14 cellular contexts compared by ENCODE assay signal in the genomic region with DNA sequence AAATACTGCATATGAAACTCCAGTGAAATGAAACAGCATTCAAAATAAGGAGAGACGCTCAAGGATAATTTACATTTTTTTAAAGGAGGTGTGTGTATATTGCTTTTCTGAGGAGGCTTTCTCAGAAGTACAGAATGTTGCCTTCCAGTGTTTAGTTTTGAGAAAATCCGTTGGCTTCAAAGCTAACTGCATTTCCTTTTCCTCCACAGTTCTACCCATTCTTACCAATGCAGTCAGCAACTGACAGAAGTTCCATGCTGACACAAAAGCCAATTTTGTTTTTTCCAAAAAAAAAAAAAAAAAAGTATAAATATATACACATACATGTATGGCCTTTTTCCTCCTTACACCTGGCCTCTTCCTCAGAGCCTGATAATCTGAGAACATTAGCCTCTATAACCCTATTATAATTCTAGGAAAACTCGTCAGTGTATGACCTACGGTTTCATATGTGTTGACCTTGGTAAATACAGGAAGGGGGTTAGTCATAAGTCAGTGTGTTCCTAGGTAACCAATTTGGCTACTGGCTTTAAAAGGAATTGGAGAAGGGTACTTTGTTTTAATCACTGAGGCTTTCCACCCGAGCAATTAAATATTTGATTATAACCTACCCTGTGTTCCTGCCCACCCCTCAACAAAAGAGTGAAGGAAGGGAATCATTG. TPM values are rescaled to one million over a fixed set of nuclear protein-coding genes. Genes with fewer than 3 reads are reported as not detected.
DNase-seq lines count a peak whose midpoint lies in the region; ATAC-seq, FAIRE-seq and TF ChIP-seq lines count a peak whose summit lies in the region.
"Had no signal": no experiment of that assay in that cellular context is flagged by ENCODE, and none has a peak within 500 bp of the region (broad histone marks: within the 10 kb centered on the region; RNA-seq: fewer than 3 reads in every experiment).

No MANE protein-coding gene starts in this region.

- peaks cover 0 to 8% of the 10 kb centered on the region in 2 donors for H3K4me1 ChIP-seq in naive thymus-derived CD4-positive, alpha-beta T cell (ENCODE audit: control insufficient read depth in 2 of 2, insufficient read depth in 2 of 2, low read length in 2 of 2)

- peaks cover 44% of the 10 kb centered on the region for H3K4me1 Mint-ChIP-seq in T-helper 1 cell treated with Interleukin-12 subunit alpha and Interleukin-12 subunit beta and Interleukin-4 antibody, amounts not matched to agents 30 μg/mL and 1 μg/mL, for 36 hours (ENCODE audit: low read depth)
- peaks cover 4 to 58% (median 15%) of the 10 kb centered on the region in 7 donors for H3K4me1 Mint-ChIP-seq in naive thymus-derived CD4-positive, alpha-beta T cell
- peaks cover 5 to 20% (median 14%) of the 10 kb centered on the region in 4 donors for H3K4me1 Mint-ChIP-seq in naive thymus-derived CD8-positive, alpha-beta T cell

- FAIRE-seq in D721Med (lab: Jason Lieb, UNC): no peak

- H3K27ac Mint-ChIP-seq in T-helper 1 cell treated with Interleukin-12 subunit alpha and Interleukin-12 subunit beta and Interleukin-4 antibody, amounts not matched to agents 30 μg/mL and 1 μg/mL, for 36 hours: peak overlapping the region; percentile 91
- H3K27ac Mint-ChIP-seq in naive thymus-derived CD4-positive, alpha-beta T cell: peak overlapping the region in 1 of 9 donors; percentile 93
- no peak overlapping the region for H3K27ac Mint-ChIP-seq in naive thymus-derived CD8-positive, alpha-beta T cell
- H3K27ac Mint-ChIP-seq: brain; CD4-positive, alpha-beta T cell; HFFc6 had no signal

- H3K9me3 ChIP-seq in naive thymus-derived CD4-positive, alpha-beta T cell (ENCODE audit: control insufficient read depth in 2 of 3, low read length in 3 of 3): no peaks in the 10 kb centered on the region
- H3K9me3 ChIP-seq: esophagus muscularis mucosa, MG63 had no signal

- peak; percentile 57 for DNase-seq in ELR (ENCODE audit: low read depth)
- peak; percentile 32 for DNase-seq in NCI-H1092 treated with DMSO at 0.1 percent for 48 hours (lab: John Stamatoyannopoulos, UW)
- DNase-seq in kidney tubule cell (ENCODE audit: low spot score): peak; percentile 31
- no peak for DNase-seq in naive thymus-derived CD4-positive, alpha-beta T cell
- DNase-seq in D721Med (ENCODE audit: insufficient read length, low spot score): no peak
- DNase-seq in naive thymus-derived CD8-positive, alpha-beta T cell: no peak
- DNase-seq: CD4-positive, alpha-beta T cell; HFFc6; MG63; NK-92 treated with Interleukin-12 subunit alpha and Interleukin-12 subunit beta, amount 100 ng/mL, for 24 hours had no signal

- H3K9me3 Mint-ChIP-seq in T-helper 1 cell treated with Interleukin-12 subunit alpha and Interleukin-12 subunit beta and Interleukin-4 antibody, amounts not matched to agents 30 μg/mL and 1 μg/mL, for 36 hours: no peaks in the 10 kb centered on the region
- no peaks in the 10 kb centered on the region for H3K9me3 Mint-ChIP-seq in naive thymus-derived CD4-positive, alpha-beta T cell
- H3K9me3 Mint-ChIP-seq in naive thymus-derived CD8-positive, alpha-beta T cell: peaks cover 0 to 1% (median 0%) of the 10 kb centered on the region in 9 donors
- H3K9me3 Mint-ChIP-seq: brain; CD4-positive, alpha-beta T cell; HFFc6 had no signal

- ATAC-seq in naive thymus-derived CD4-positive, alpha-beta T cell: no peak
- no peak for ATAC-seq in GM21723 (IDR thresholded peaks at IDR 0.05; ENCODE audit: unreplicated experiment)
- no peak for ATAC-seq in naive thymus-derived CD8-positive, alpha-beta T cell

- H3K27me3 Mint-ChIP-seq in T-helper 1 cell treated with Interleukin-12 subunit alpha and Interleukin-12 subunit beta and Interleukin-4 antibody, amounts not matched to agents 30 μg/mL and 1 μg/mL, for 36 hours (ENCODE audit: low read depth): no peaks in the 10 kb centered on the region
- peaks cover 0 to 7% (median 0%) of the 10 kb centered on the region in 5 donors for H3K27me3 Mint-ChIP-seq in naive thymus-derived CD4-positive, alpha-beta T cell
- peaks cover 12 to 56% (median 16%) of the 10 kb centered on the region in 5 donors for H3K27me3 Mint-ChIP-seq in naive thymus-derived CD8-positive, alpha-beta T cell
- H3K27me3 Mint-ChIP-seq: brain; CD4-positive, alpha-beta T cell had no signal

- H3K4me3 ChIP-seq in naive thymus-derived CD4-positive, alpha-beta T cell (ENCODE audit: low read length): no peak overlapping the region
- H3K4me3 ChIP-seq: esophagus muscularis mucosa, MG63 had no signal

- H3K36me3 Mint-ChIP-seq in T-helper 1 cell treated with Interleukin-12 subunit alpha and Interleukin-12 subunit beta and Interleukin-4 antibody, amounts not matched to agents 30 μg/mL and 1 μg/mL, for 36 hours (ENCODE audit: low read depth): peaks cover 21% of the 10 kb centered on the region
- peaks cover 0 to 15% (median 7%) of the 10 kb centered on the region in 5 donors for H3K36me3 Mint-ChIP-seq in naive thymus-derived CD4-positive, alpha-beta T cell
- peaks cover 4 to 18% (median 7%) of the 10 kb centered on the region in 3 donors for H3K36me3 Mint-ChIP-seq in naive thymus-derived CD8-positive, alpha-beta T cell

- TF ChIP-seq CTCF in D721Med (IDR thresholded peaks at IDR 0.05; ENCODE audit: insufficient read depth, missing control alignments): no peak

- no peaks in the 10 kb centered on the region for H3K27me3 ChIP-seq in naive thymus-derived CD4-positive, alpha-beta T cell (ENCODE audit: control insufficient read depth in 2 of 2, insufficient read depth in 2 of 2, low read length in 2 of 2)
- H3K27me3 ChIP-seq: esophagus muscularis mucosa, MG63 had no signal

- POLR2A ChIA-PET in naive thymus-derived CD4-positive, alpha-beta T cell (lab: Charles Lee): no interaction called here
- POLR2A ChIA-PET in naive thymus-derived CD8-positive, alpha-beta T cell (lab: Charles Lee): interaction anchor here (0.7 kb wide), 1 partner anchor 25 kb away, joined by 3 read pairs; no protein-coding TSS in a partner anchor

- intact Hi-C loops in naive thymus-derived CD4-positive, alpha-beta T cell (cut with micrococcal nuclease): loop anchor here in 1 of 2 donors (10.0 kb wide), 1 partner anchor 48 kb away; no protein-coding TSS in a partner anchor

- peak overlapping the region; percentile 60 for H3K4me3 Mint-ChIP-seq in T-helper 1 cell treated with Interleukin-12 subunit alpha and Interleukin-12 subunit beta and Interleukin-4 antibody, amounts not matched to agents 30 μg/mL and 1 μg/mL, for 36 hours
- H3K4me3 Mint-ChIP-seq in naive thymus-derived CD4-positive, alpha-beta T cell: peak overlapping the region in 1 of 10 donors; percentile 82
- no peak overlapping the region for H3K4me3 Mint-ChIP-seq in naive thymus-derived CD8-positive, alpha-beta T cell
- H3K4me3 Mint-ChIP-seq: brain; CD4-positive, alpha-beta T cell; HFFc6 had no signal

- no peak overlapping the region for H3K27ac ChIP-seq in naive thymus-derived CD4-positive, alpha-beta T cell (ENCODE audit: low read depth, low read length)
- H3K27ac ChIP-seq: esophagus muscularis mucosa had no signal

- CTCF ChIA-PET in naive thymus-derived CD4-positive, alpha-beta T cell (lab: Charles Lee): interaction anchor here (0.6 to 1.2 kb wide), 3 partner anchors 456 to 849 kb away, joined by 3 to 5 read pairs (median 3); no protein-coding TSS in a partner anchor

- H3K36me3 ChIP-seq in naive thymus-derived CD4-positive, alpha-beta T cell (ENCODE audit: control insufficient read depth in 2 of 3, insufficient read depth in 3 of 3, low read length in 3 of 3): peaks cover 0 to 9% (median 0%) of the 10 kb centered on the region in 3 experiments

RNA-seq across cellular contexts. Expression of gene MGME1, which starts 24.2 kb away (rescaled TPM):
- 10 to 100 TPM in 4 of 5 experiments, 1 to 10 TPM in 1; 4.9 to 41.0 (median 13.1) TPM for total RNA-seq in naive thymus-derived CD4-positive, alpha-beta T cell
- polyA plus RNA-seq in naive thymus-derived CD4-positive, alpha-beta T cell: 10 to 100 TPM in 1 of 2 donors, 1 to 10 TPM in 1; 5.4 to 13.3 TPM
- 10 to 100 TPM; 10.4 to 11.5 TPM for total RNA-seq in naive thymus-derived CD8-positive, alpha-beta T cell
- 1 to 10 TPM; 1.1 to 5.1 (median 2.1) TPM for polyA plus RNA-seq in naive thymus-derived CD8-positive, alpha-beta T cell

RNA-seq across cellular contexts. Expression of gene SNX5, which starts 24.4 kb away (rescaled TPM):
- total RNA-seq in naive thymus-derived CD4-positive, alpha-beta T cell: 100 to 1,000 TPM in 1 of 5 experiments, 10 to 100 TPM in 4; 41.4 to 148 (median 61.9) TPM
- polyA plus RNA-seq in naive thymus-derived CD4-positive, alpha-beta T cell: 10 to 100 TPM; 40.2 to 68.0 TPM
- total RNA-seq in naive thymus-derived CD8-positive, alpha-beta T cell: 10 to 100 TPM; 56.9 to 68.2 TPM
- polyA plus RNA-seq in naive thymus-derived CD8-positive, alpha-beta T cell: 10 to 100 TPM; 38.8 to 58.6 (median 44.4) TPM

Comparison
In these comparisons a context has a peak if more than half of its experiments do, and no peak if none do; other contexts are left out.
1. DNase-seq: peak in ELR (single experiment), NCI-H1092 treated with DMSO at 0.1 percent for 48 hours (single experiment) and kidney tubule cell (single experiment); none in naive thymus-derived CD4-positive, alpha-beta T cell (0 of 9), D721Med (single experiment) and naive thymus-derived CD8-positive, alpha-beta T cell (0 of 10).